8 cellular contexts compared by ENCODE assay signal in the genomic region with DNA sequence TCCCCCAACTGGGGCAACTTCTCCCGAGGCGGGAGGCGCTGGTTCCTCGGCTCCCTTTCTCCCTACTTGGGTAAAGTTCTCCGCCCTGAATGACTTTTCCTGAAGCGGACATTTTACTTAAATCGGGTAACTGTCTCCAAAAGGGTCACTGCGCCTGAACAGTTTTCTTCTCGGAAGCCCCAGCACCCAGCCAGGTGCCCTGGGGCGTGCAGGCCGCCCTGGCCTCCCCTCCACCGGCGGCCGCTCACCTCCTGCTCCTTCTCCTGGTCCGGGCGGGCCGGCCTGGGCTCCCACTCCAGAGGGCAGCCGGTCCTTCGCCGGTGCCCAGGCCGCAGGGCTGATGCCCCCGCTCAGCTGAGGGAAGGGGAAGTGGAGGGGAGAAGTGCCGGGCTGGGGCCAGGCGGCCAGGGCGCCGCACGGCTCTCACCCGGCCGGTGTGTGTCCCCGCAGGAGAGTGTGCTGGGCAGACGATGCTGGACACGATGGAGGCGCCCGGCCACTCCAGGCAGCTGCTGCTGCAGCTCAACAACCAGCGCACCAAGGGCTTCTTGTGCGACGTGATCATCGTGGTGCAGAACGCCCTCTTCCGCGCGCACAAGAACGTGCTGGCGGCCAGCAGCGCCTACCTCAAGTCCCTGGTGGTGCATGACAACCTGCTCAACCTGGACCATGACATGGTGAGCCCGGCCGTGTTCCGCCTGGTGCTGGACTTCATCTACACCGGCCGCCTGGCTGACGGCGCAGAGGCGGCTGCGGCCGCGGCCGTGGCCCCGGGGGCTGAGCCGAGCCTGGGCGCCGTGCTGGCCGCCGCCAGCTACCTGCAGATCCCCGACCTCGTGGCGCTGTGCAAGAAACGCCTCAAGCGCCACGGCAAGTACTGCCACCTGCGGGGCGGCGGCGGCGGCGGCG. TPM values are rescaled to one million over a fixed set of nuclear protein-coding genes. Genes with fewer than 3 reads are reported as not detected.
DNase-seq lines count a peak whose midpoint lies in the region; ATAC-seq and TF ChIP-seq lines count a peak whose summit lies in the region.

No MANE protein-coding gene starts in this region.

- H3K27ac ChIP-seq in cardiac muscle cell (no peak overlapping the region), substantia nigra (ENCODE audit: low read depth, low read length, poor library complexity, severe bottlenecking) (no peak overlapping the region)

- H3K4me2 ChIP-seq in skeletal muscle satellite cell (ENCODE audit: low read length) = peak overlapping the region; percentile 54

- peak; percentile 77 for DNase-seq in activated CD8-positive, alpha-beta memory T cell treated with anti-CD3 and anti-CD28 coated beads, Interleukin-2, amount 50 U/mL, for 48 hours
- DNase-seq in cardiac muscle cell (ENCODE audit: low read depth in 1 of 2, low spot score in 1 of 2) (peak; percentile 51 to 73), NCI-H82 (lab: John Stamatoyannopoulos, UW) (no peak), kidney tubule cell (ENCODE audit: low spot score) (no peak), substantia nigra (lab: John Stamatoyannopoulos, UW) (no peak)

- TF ChIP-seq POLR2A in GM15510 (IDR thresholded peaks at IDR 0.05; ENCODE audit: borderline replicate concordance, extremely low read depth, insufficient read length) = peak; percentile 29

- no peak for TF ChIP-seq CTCF in cardiac muscle cell (IDR thresholded peaks at IDR 0.05; ENCODE audit: low read depth, low read length)

- no peaks in the 10 kb centered on the region for H3K36me3 ChIP-seq in cardiac muscle cell
- H3K36me3 ChIP-seq in skeletal muscle satellite cell (ENCODE audit: insufficient read depth, low read length) = peaks cover 17% of the 10 kb centered on the region

- H3K4me1 ChIP-seq in cardiac muscle cell (ENCODE audit: low read depth) (peaks cover 4% of the 10 kb centered on the region), skeletal muscle satellite cell (ENCODE audit: control insufficient read depth, insufficient read depth, low read length) (no peaks in the 10 kb centered on the region)

- no peak overlapping the region for H3K4me3 ChIP-seq in cardiac muscle cell
- H3K4me3 ChIP-seq in skeletal muscle satellite cell (ENCODE audit: low read length) = peak overlapping the region; percentile 88

- no peak for ATAC-seq in GM18517 (IDR thresholded peaks at IDR 0.05; ENCODE audit: unreplicated experiment)

- H3K9me3 ChIP-seq in cardiac muscle cell (ENCODE audit: low read depth) (no peaks in the 10 kb centered on the region), skeletal muscle satellite cell (replicated peaks; ENCODE audit: low read length) (no peaks in the 10 kb centered on the region)

- no peak overlapping the region for H3K9ac ChIP-seq in skeletal muscle satellite cell (ENCODE audit: low read depth, low read length)

- H3K27me3 ChIP-seq in cardiac muscle cell (peaks cover 95% of the 10 kb centered on the region), skeletal muscle satellite cell (ENCODE audit: control insufficient read depth, insufficient read depth, low read length) (peaks cover under 1% of the 10 kb centered on the region)

RNA-seq across cellular contexts. Expression of gene HIC1, which starts 1.6 kb away (rescaled TPM):
- total RNA-seq in cardiac muscle cell = 2.6 and 3.7 TPM in 2 replicates
- 0.88 and 2.7 TPM in 2 replicates for polyA plus RNA-seq in cardiac muscle cell
- total RNA-seq in skeletal muscle satellite cell (2012; rRNA removed) = 16.2 and 29.9 TPM in 2 replicates

RNA-seq across cellular contexts. Expression of gene OVCA2, which starts 14.7 kb away (rescaled TPM):
- total RNA-seq in cardiac muscle cell = 36.8 and 48.4 TPM in 2 replicates
- polyA plus RNA-seq in cardiac muscle cell = 40.6 and 50.1 TPM in 2 replicates
- 57.8 and 60.9 TPM in 2 replicates for total RNA-seq in skeletal muscle satellite cell (2012; rRNA removed)

RNA-seq across cellular contexts. Expression of gene DPH1, which starts 26.5 kb away (rescaled TPM):
- total RNA-seq in cardiac muscle cell = 43.2 and 88.6 TPM in 2 replicates
- polyA plus RNA-seq in cardiac muscle cell = 59.5 and 94.5 TPM in 2 replicates
- 22.9 and 30.4 TPM in 2 replicates for total RNA-seq in skeletal muscle satellite cell (2012; rRNA removed)

RNA-seq across cellular contexts. Expression of gene RTN4RL1, which starts 31.3 kb away (rescaled TPM):
- total RNA-seq in cardiac muscle cell = 34.3 and 45.4 TPM in 2 replicates
- 32.2 and 46.2 TPM in 2 replicates for polyA plus RNA-seq in cardiac muscle cell
- total RNA-seq in skeletal muscle satellite cell (2012; rRNA removed) = 1.3 and 1.7 TPM in 2 replicates

Comparison
In these comparisons a context has a peak if more than half of its experiments do, and no peak if none do; other contexts are left out.
1. DNase-seq: peak in activated CD8-positive, alpha-beta memory T cell treated with anti-CD3 and anti-CD28 coated beads, Interleukin-2, amount 50 U/mL, for 48 hours (single experiment) and cardiac muscle cell (2 of 2); none in NCI-H82 (single experiment), kidney tubule cell (single experiment) and substantia nigra (0 of 49).